Comparison of ENCODE assay signal across 8 cellular contexts in the genomic region with DNA sequence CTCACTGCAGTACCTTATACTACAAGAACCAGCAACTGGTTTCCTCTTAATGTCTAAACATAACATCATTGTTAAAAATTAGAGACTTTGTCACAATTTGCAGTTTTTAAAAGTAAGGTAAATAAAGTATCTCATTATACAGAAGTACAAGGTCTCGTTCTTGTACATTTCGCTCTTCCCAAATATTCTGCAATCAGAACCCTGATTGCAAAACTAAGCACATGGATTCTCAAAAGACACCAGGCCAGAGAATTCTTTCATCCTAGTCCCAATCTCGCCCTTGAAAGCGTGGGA. TPM values are rescaled to one million over a fixed set of nuclear protein-coding genes. Genes with fewer than 3 reads are reported as not detected.
DNase-seq lines count a peak whose midpoint lies in the region; ATAC-seq and TF ChIP-seq lines count a peak whose summit lies in the region.

No MANE protein-coding gene starts in this region.

- H3K9me3 ChIP-seq in gastroesophageal sphincter (no peaks in the 10 kb centered on the region), skeletal muscle satellite cell (replicated peaks; ENCODE audit: low read length) (no peaks in the 10 kb centered on the region)

- TF ChIP-seq EP300 in gastroesophageal sphincter (IDR thresholded peaks at IDR 0.05) = no peak

- no peaks in the 10 kb centered on the region for H3F3A ChIP-seq in GM23338 (replicated peaks; ENCODE audit: low read depth)

- 0 out of 2 replicates have a peak, but pooled peaks cover 4% of the 10 kb centered on the region for H3K9me2 ChIP-seq in GM23338 (ENCODE audit: insufficient read depth)

- WGBS in gastroesophageal sphincter (ENCODE audit: low coverage in 1 of 2), 2 donors = 0 to 7% methylated on average over 1 to 2 of the region's 4 CpGs

- H3K27me3 Mint-ChIP-seq in GM23338 (ENCODE audit: insufficient read depth, low read depth, poor library complexity) = peaks cover 9% of the 10 kb centered on the region
- H3K27me3 Mint-ChIP-seq in activated CD4-positive, alpha-beta memory T cell treated with anti-CD3 and anti-CD28 coated beads, Interleukin-2, amount 10 ng/mL, durations not matched to agents 7 days and 5 days = peaks cover 20% of the 10 kb centered on the region

- no peaks in the 10 kb centered on the region for H3K79me2 ChIP-seq in GM23338 (replicated peaks; ENCODE audit: insufficient read depth)

- H3K4me1 ChIP-seq in GM23338 (ENCODE audit: insufficient read depth) = peaks cover 21% of the 10 kb centered on the region
- H3K4me1 ChIP-seq in gastroesophageal sphincter = peaks cover 4 to 29% (median 6%) of the 10 kb centered on the region in 3 donors
- peaks cover 16% of the 10 kb centered on the region for H3K4me1 ChIP-seq in skeletal muscle satellite cell (ENCODE audit: control insufficient read depth, insufficient read depth, low read length)

- H3K9me3 Mint-ChIP-seq in GM23338 = no peaks in the 10 kb centered on the region
- H3K9me3 Mint-ChIP-seq in activated CD4-positive, alpha-beta memory T cell treated with anti-CD3 and anti-CD28 coated beads, Interleukin-2, amount 10 ng/mL, durations not matched to agents 7 days and 5 days = no peaks in the 10 kb centered on the region

- CTCF ChIA-PET in activated CD4-positive, alpha-beta memory T cell treated with anti-CD3 and anti-CD28 coated beads, Interleukin-2, amount 10 ng/mL, durations not matched to agents 7 days and 5 days (lab: Charles Lee) = interaction anchor here (1.0 kb wide), 1 partner anchor 399 kb away, joined by 4 read pairs; no protein-coding TSS in a partner anchor

- H3K4me3 Mint-ChIP-seq in GM23338 = peak overlapping the region; percentile 81
- H3K4me3 Mint-ChIP-seq in activated CD4-positive, alpha-beta memory T cell treated with anti-CD3 and anti-CD28 coated beads, Interleukin-2, amount 10 ng/mL, durations not matched to agents 7 days and 5 days = peak overlapping the region; percentile 74

- POLR2A ChIA-PET in activated CD4-positive, alpha-beta memory T cell treated with anti-CD3 and anti-CD28 coated beads, Interleukin-2, amount 10 ng/mL, durations not matched to agents 7 days and 5 days (lab: Charles Lee) = no interaction called here

- peak overlapping the region; percentile 86 for H2AFZ ChIP-seq in GM23338

- TF ChIP-seq CTCF in GM23338 (conservative IDR thresholded peaks at IDR 0.05; ENCODE audit: low read depth in 2 of 2) (no peak), gastroesophageal sphincter (IDR thresholded peaks at IDR 0.05) (no peak)

- H3K9ac ChIP-seq in skeletal muscle satellite cell (ENCODE audit: low read depth, low read length) = peak overlapping the region; percentile 89

- H3K36me3 ChIP-seq in GM23338 (ENCODE audit: insufficient read depth) = no peaks in the 10 kb centered on the region
- H3K36me3 ChIP-seq in gastroesophageal sphincter = no peaks in the 10 kb centered on the region
- no peaks in the 10 kb centered on the region for H3K36me3 ChIP-seq in skeletal muscle satellite cell (ENCODE audit: insufficient read depth, low read length)

- H3K4me2 ChIP-seq in GM23338 (peak overlapping the region; percentile 78), skeletal muscle satellite cell (ENCODE audit: low read length) (peak overlapping the region; percentile 93)

- H3K27ac ChIP-seq in GM23338 (ENCODE audit: low read depth) (no peak overlapping the region), gastroesophageal sphincter (peak overlapping the region; percentile 51 to 95 (median 92))

- H4K20me1 ChIP-seq in GM23338 (replicated peaks; ENCODE audit: insufficient read depth) = no peaks in the 10 kb centered on the region

- peaks cover 17% of the 10 kb centered on the region for H3K4me1 Mint-ChIP-seq in GM23338
- peaks cover 13% of the 10 kb centered on the region for H3K4me1 Mint-ChIP-seq in activated CD4-positive, alpha-beta memory T cell treated with anti-CD3 and anti-CD28 coated beads, Interleukin-2, amount 10 ng/mL, durations not matched to agents 7 days and 5 days

- H3K4me3 ChIP-seq in GM23338 = peak overlapping the region; percentile 75
- H3K4me3 ChIP-seq in gastroesophageal sphincter = peak overlapping the region; percentile 85 to 88
- peak overlapping the region; percentile 86 for H3K4me3 ChIP-seq in skeletal muscle satellite cell (ENCODE audit: low read length)

- H3K27me3 ChIP-seq in GM23338 (ENCODE audit: insufficient read depth) (peaks cover 17% of the 10 kb centered on the region; the same call in 1 of the 2 replicates), gastroesophageal sphincter (no peaks in the 10 kb centered on the region), skeletal muscle satellite cell (ENCODE audit: control insufficient read depth, insufficient read depth, low read length) (no peaks in the 10 kb centered on the region)

- ATAC-seq in GM23338 (no peak), gastroesophageal sphincter (no peak), HG03342 (IDR thresholded peaks at IDR 0.05; ENCODE audit: unreplicated experiment) (no peak)

- DNase-seq in GM23338 (ENCODE audit: low spot score) = no peak
- DNase-seq in activated CD4-positive, alpha-beta memory T cell treated with anti-CD3 and anti-CD28 coated beads, Interleukin-2, amount 10 ng/mL, durations not matched to agents 7 days and 5 days = no peak
- DNase-seq in HPDE6-E6E7 (ENCODE audit: extremely low spot score) = no peak
- DNase-seq in effector CD4-positive, alpha-beta T cell = no peak
- no peak for DNase-seq in activated effector memory CD4-positive, alpha-beta T cell treated with anti-CD3 and anti-CD28 coated beads, Interleukin-2, amount 50 U/mL, for 16 hours

- peak overlapping the region; percentile 91; the same call in 1 of the 2 replicates for H3K27ac Mint-ChIP-seq in GM23338
- H3K27ac Mint-ChIP-seq in activated CD4-positive, alpha-beta memory T cell treated with anti-CD3 and anti-CD28 coated beads, Interleukin-2, amount 10 ng/mL, durations not matched to agents 7 days and 5 days = peak overlapping the region; percentile 61

- TF ChIP-seq POLR2A in gastroesophageal sphincter (IDR thresholded peaks at IDR 0.05) = no peak

- peaks cover 5% of the 10 kb centered on the region for H3K36me3 Mint-ChIP-seq in GM23338 (ENCODE audit: low read depth)
- H3K36me3 Mint-ChIP-seq in activated CD4-positive, alpha-beta memory T cell treated with anti-CD3 and anti-CD28 coated beads, Interleukin-2, amount 10 ng/mL, durations not matched to agents 7 days and 5 days (ENCODE audit: low read depth) = peaks cover 3% of the 10 kb centered on the region

TF ChIP-seq in GM23338, 12 proteins besides CTCF, POLR2A, EP300 and RAD21:
- TF ChIP-seq ZNF331 (CRISPR knock-in tag; IDR thresholded peaks at IDR 0.05; ENCODE audit: low read depth) = no peak
- TF ChIP-seq JUNB (IDR thresholded peaks at IDR 0.05; ENCODE audit: unreplicated experiment) = no peak

RNA-seq across cellular contexts. Expression of gene AKAP7, which starts 0.4 kb away (rescaled TPM):
- total RNA-seq in GM23338 (2014; rRNA removed; shearing (Covaris generic)) = 18.4 and 20.0 TPM in 2 replicates
- 12.2 and 13.0 TPM in 2 replicates for polyA plus RNA-seq in GM23338 (2016; fragmentation: Nextera tagmentation; extraction: Ambion mirVana)
- total RNA-seq in activated CD4-positive, alpha-beta memory T cell treated with anti-CD3 and anti-CD28 coated beads, Interleukin-2, amount 10 ng/mL, durations not matched to agents 7 days and 5 days = 1 to 10 TPM; 7.2 to 8.4 TPM
- total RNA-seq in gastroesophageal sphincter = 10 to 100 TPM in 1 of 4 donors, 1 to 10 TPM in 3; 5.9 to 15.1 (median 7.2) TPM
- total RNA-seq in skeletal muscle satellite cell (2012; rRNA removed) = 2.5 and 3.9 TPM in 2 replicates
